Comparison of ENCODE assay signal across 9 cellular contexts in the genomic region with DNA sequence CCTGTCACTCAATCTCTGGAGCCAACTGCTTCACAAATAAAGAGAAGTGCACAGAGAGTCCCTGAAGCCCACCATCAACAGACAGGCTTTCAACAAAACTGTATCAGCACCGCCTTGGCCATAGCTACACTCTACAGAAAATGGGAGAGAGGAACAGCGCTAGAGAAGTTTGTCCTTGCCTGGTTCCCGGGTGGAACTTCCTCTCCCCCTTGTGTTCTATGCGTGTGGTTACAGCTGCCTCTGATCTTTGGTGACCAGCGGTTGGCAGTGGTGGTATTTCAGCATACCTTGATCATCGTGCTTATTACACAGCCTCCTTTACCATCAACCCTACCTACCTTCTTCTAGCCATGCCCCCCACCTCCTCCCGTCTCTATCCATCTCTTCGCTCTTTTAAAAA.
DNase-seq lines count a peak whose midpoint lies in the region; ATAC-seq, FAIRE-seq and TF ChIP-seq lines count a peak whose summit lies in the region.
"Had no signal": no experiment of that assay in that cellular context is flagged by ENCODE, and none has a peak within 500 bp of the region (broad histone marks: within the 10 kb centered on the region; RNA-seq: fewer than 3 reads in every experiment).

No MANE protein-coding gene starts in this region.

- no peak overlapping the region for H3K4me3 Mint-ChIP-seq in brain
- H3K4me3 Mint-ChIP-seq: activated B cell treated with CpG ODN at 0.5 μM for 24 hours had no signal

- H3K36me3 ChIP-seq in lower lobe of right lung, result no peaks in the 10 kb centered on the region
- no peaks in the 10 kb centered on the region for H3K36me3 ChIP-seq in uterus

- H3K9me3 ChIP-seq in lower lobe of right lung (no peaks in the 10 kb centered on the region), uterus (no peaks in the 10 kb centered on the region)

- TF ChIP-seq CTCF in brain (conservative IDR thresholded peaks at IDR 0.05) (peak; percentile 66 to 79), lower lobe of right lung (IDR thresholded peaks at IDR 0.05) (peak; percentile 32), uterus (IDR thresholded peaks at IDR 0.05) (no peak)

- peak overlapping the region in 1 of 5 experiments; percentile 18 for H3K27ac Mint-ChIP-seq in brain
- H3K27ac Mint-ChIP-seq: activated B cell treated with CpG ODN at 0.5 μM for 24 hours had no signal

- H3K36me3 Mint-ChIP-seq in brain, result no peaks in the 10 kb centered on the region

- no peak for FAIRE-seq in GM12892 (lab: Jason Lieb, UNC)

- H3K4me1 Mint-ChIP-seq in brain, result peaks cover 27% of the 10 kb centered on the region
- H3K4me1 Mint-ChIP-seq: activated B cell treated with CpG ODN at 0.5 μM for 24 hours had no signal

- no peak overlapping the region for H3K4me3 ChIP-seq in Jurkat, Clone E6-1 (ENCODE audit: low read length)
- H3K4me3 ChIP-seq in lower lobe of right lung (no peak overlapping the region), uterus (no peak overlapping the region)

- intact Hi-C loops in lower lobe of right lung (cut with DNase I), result no loop called here
- intact Hi-C loops in left colon (cut with DNase I, micrococcal nuclease), result loop anchor here in 1 of 2 donors (5.0 kb wide), 1 partner anchor 381 kb away; no protein-coding TSS in a partner anchor
- intact Hi-C loops in uterus (cut with DNase I; ENCODE audit: low total_unique reads), result no loop called here

- H3K4me1 ChIP-seq in lower lobe of right lung, result no peaks in the 10 kb centered on the region
- H3K4me1 ChIP-seq in uterus, result no peaks in the 10 kb centered on the region

- TF ChIP-seq POLR2A in uterus (IDR thresholded peaks at IDR 0.05) (no peak), GM12892 (IDR thresholded peaks at IDR 0.05; ENCODE audit: low read depth, low read length) (no peak)

- DNase-seq in CD1c-positive myeloid dendritic cell (ENCODE audit: extremely low spot score), result peak; percentile 17
- peak; percentile 37 for DNase-seq in Jurkat, Clone E6-1 (ENCODE audit: low read depth, low spot score)
- no peak for DNase-seq in lower lobe of right lung
- DNase-seq in NCI-H146 (lab: John Stamatoyannopoulos, UW), result no peak
- no peak for DNase-seq in left colon
- no peak for DNase-seq in uterus
- no peak for DNase-seq in GM12892 (ENCODE audit: insufficient read length)
- DNase-seq: activated B cell treated with CpG ODN at 0.5 μM for 24 hours had no signal

- peaks cover 0 to 4% (median 3%) of the 10 kb centered on the region in 5 experiments for H3K9me3 Mint-ChIP-seq in brain
- H3K9me3 Mint-ChIP-seq: activated B cell treated with CpG ODN at 0.5 μM for 24 hours had no signal

- H3K27me3 ChIP-seq in lower lobe of right lung (ENCODE audit: low read depth) (peaks cover 21% of the 10 kb centered on the region), uterus (no peaks in the 10 kb centered on the region)

- ATAC-seq in lower lobe of right lung (no peak), left colon (no peak)

- H3K27ac ChIP-seq in lower lobe of right lung (no peak overlapping the region), uterus (no peak overlapping the region)

- peaks cover 32% of the 10 kb centered on the region for H3K27me3 Mint-ChIP-seq in brain

Comparison
In these comparisons a context has a peak if more than half of its experiments do, and no peak if none do; other contexts are left out.
1. DNase-seq: peak in CD1c-positive myeloid dendritic cell (single experiment) and Jurkat, Clone E6-1 (single experiment); none in lower lobe of right lung (single experiment), NCI-H146 (single experiment), left colon (0 of 2), uterus (0 of 2) and GM12892 (single experiment).
2. CTCF ChIP-seq: peak in brain (2 of 2) and lower lobe of right lung (single experiment); none in uterus (0 of 4).